ENCODE assay signal across 1 cellular context in genomic region chr11:130181295-130182272, GRCh38.
A peak's percentile ranks its signal among the peaks of the same experiment; 100 is the strongest.
TF ChIP-seq lines count a peak whose summit lies in the region.

No MANE protein-coding gene starts in this region.

TF ChIP-seq in HepG2, 621 proteins besides CTCF, POLR2A, EP300 and RAD21 (continued from another document and continues in another):
- TF ChIP-seq ZFY (CRISPR knock-in tag; IDR thresholded peaks at IDR 0.05), result peak; percentile 57
- no peak for TF ChIP-seq ZSCAN22 (CRISPR knock-in tag; IDR thresholded peaks at IDR 0.05)
- TF ChIP-seq KDM5A (IDR thresholded peaks at IDR 0.05; ENCODE audit: borderline replicate concordance, low read length), result no peak; the same call in 1 of the 2 replicates
- no peak for TF ChIP-seq ZNF17 (CRISPR knock-in tag; IDR thresholded peaks at IDR 0.05)
- no peak for TF ChIP-seq KDM1A (CRISPR knock-in tag; IDR thresholded peaks at IDR 0.05)
- no peak for TF ChIP-seq ZNF343 (CRISPR knock-in tag; IDR thresholded peaks at IDR 0.05)
- no peak for TF ChIP-seq PTBP1 (IDR thresholded peaks at IDR 0.05; ENCODE audit: low read depth, low read length, poor library complexity, severe bottlenecking)
- no peak for TF ChIP-seq RORA (CRISPR knock-in tag; IDR thresholded peaks at IDR 0.05)
- TF ChIP-seq MXD3 (CRISPR knock-in tag; IDR thresholded peaks at IDR 0.05), result no peak
- peak; percentile 85 for TF ChIP-seq RCOR2 (CRISPR knock-in tag; IDR thresholded peaks at IDR 0.05)
- TF ChIP-seq MAFF (IDR thresholded peaks at IDR 0.05; ENCODE audit: low read depth, low read length), result peak; percentile 53
- no peak for TF ChIP-seq ARHGAP35 (CRISPR knock-in tag; IDR thresholded peaks at IDR 0.05; ENCODE audit: borderline replicate concordance)
- 0 out of 2 replicates have a peak, but pooled peaks have one; percentile 30 for TF ChIP-seq ZFP41 (CRISPR knock-in tag; IDR thresholded peaks at IDR 0.05; ENCODE audit: borderline replicate concordance)
- no peak; the same call in 1 of the 2 replicates for TF ChIP-seq KAT7 (CRISPR knock-in tag; IDR thresholded peaks at IDR 0.05; ENCODE audit: borderline replicate concordance)
- no peak for TF ChIP-seq PCBP2 (optimal IDR thresholded peaks at IDR 0.05; ENCODE audit: low read depth, low read length, poor library complexity, severe bottlenecking)
- no peak; the same call in 1 of the 2 replicates for TF ChIP-seq PRDM15 (CRISPR knock-in tag; IDR thresholded peaks at IDR 0.05)
- TF ChIP-seq RELA (CRISPR knock-in tag; IDR thresholded peaks at IDR 0.05), result 0 out of 2 replicates have a peak, but pooled peaks have one; percentile 37
- no peak for TF ChIP-seq PLSCR1 (CRISPR knock-in tag; IDR thresholded peaks at IDR 0.05; ENCODE audit: borderline replicate concordance)
- TF ChIP-seq ZNF615 (CRISPR knock-in tag; IDR thresholded peaks at IDR 0.05; ENCODE audit: borderline replicate concordance), result peak; percentile 49; the same call in 1 of the 2 replicates
- TF ChIP-seq ARID5B (CRISPR knock-in tag; IDR thresholded peaks at IDR 0.05), result peak; percentile 88
- TF ChIP-seq GATA4 (IDR thresholded peaks at IDR 0.05; ENCODE audit: borderline replicate concordance, low read depth), result peak; percentile 94
- TF ChIP-seq TBL1XR1 (IDR thresholded peaks at IDR 0.05; ENCODE audit: borderline replicate concordance, low read length, partially characterized antibody), result no peak
- no peak for TF ChIP-seq KLF15 (CRISPR knock-in tag; IDR thresholded peaks at IDR 0.05; ENCODE audit: borderline replicate concordance)
- no peak for TF ChIP-seq SCMH1 (CRISPR knock-in tag; IDR thresholded peaks at IDR 0.05; ENCODE audit: borderline replicate concordance)
- TF ChIP-seq SIX1 (CRISPR knock-in tag; IDR thresholded peaks at IDR 0.05; ENCODE audit: borderline replicate concordance), result peak; percentile 91
- TF ChIP-seq YY1 (IDR thresholded peaks at IDR 0.05; ENCODE audit: insufficient read depth, insufficient replicate concordance, low read depth, low read length), result peak; percentile 21
- TF ChIP-seq ZBTB21 (CRISPR knock-in tag; IDR thresholded peaks at IDR 0.05), result no peak; the same call in 1 of the 2 replicates
- TF ChIP-seq TRIM22 (IDR thresholded peaks at IDR 0.05), result no peak
- TF ChIP-seq ZBTB2 (CRISPR knock-in tag; IDR thresholded peaks at IDR 0.05; ENCODE audit: low read depth), result no peak
- peak; percentile 73; the same call in 1 of the 2 replicates for TF ChIP-seq ZNF121 (CRISPR knock-in tag; IDR thresholded peaks at IDR 0.05)
- no peak for TF ChIP-seq ZNF34 (CRISPR knock-in tag; IDR thresholded peaks at IDR 0.05; ENCODE audit: borderline replicate concordance)
- TF ChIP-seq ZNF263 (CRISPR knock-in tag; IDR thresholded peaks at IDR 0.05), result 0 out of 2 replicates have a peak, but pooled peaks have one; percentile 41
- TF ChIP-seq ZNF879 (CRISPR knock-in tag; IDR thresholded peaks at IDR 0.05), result no peak
- TF ChIP-seq ZNF660 (CRISPR knock-in tag; IDR thresholded peaks at IDR 0.05; ENCODE audit: borderline replicate concordance, low read depth), result no peak
- TF ChIP-seq CHD2 (IDR thresholded peaks at IDR 0.05; ENCODE audit: low read depth, low read length), result no peak
- no peak; the same call in 1 of the 2 replicates for TF ChIP-seq MED13 (CRISPR knock-in tag; IDR thresholded peaks at IDR 0.05)
- no peak for TF ChIP-seq SMAD1 (CRISPR knock-in tag; IDR thresholded peaks at IDR 0.05; ENCODE audit: borderline replicate concordance, low read depth)
- no peak for TF ChIP-seq ZNF567 (CRISPR knock-in tag; IDR thresholded peaks at IDR 0.05; ENCODE audit: borderline replicate concordance)
- TF ChIP-seq SMAD9 (CRISPR knock-in tag; IDR thresholded peaks at IDR 0.05), result no peak
- TF ChIP-seq ZNF329 (CRISPR knock-in tag; IDR thresholded peaks at IDR 0.05; ENCODE audit: low read depth), result no peak
- TF ChIP-seq ZNF670 (CRISPR knock-in tag; IDR thresholded peaks at IDR 0.05; ENCODE audit: borderline replicate concordance), result no peak
- TF ChIP-seq PBX3 (CRISPR knock-in tag; IDR thresholded peaks at IDR 0.05; ENCODE audit: borderline replicate concordance), result no peak
- no peak for TF ChIP-seq FLYWCH1 (CRISPR knock-in tag; IDR thresholded peaks at IDR 0.05)
- TF ChIP-seq E2F5 (CRISPR knock-in tag; conservative IDR thresholded peaks at IDR 0.05), result no peak
- TF ChIP-seq ZNF432 (CRISPR knock-in tag; IDR thresholded peaks at IDR 0.05; ENCODE audit: borderline replicate concordance), result no peak
- peak; percentile 55; the same call in 1 of the 2 replicates for TF ChIP-seq ZNF589 (CRISPR knock-in tag; conservative IDR thresholded peaks at IDR 0.05)
- no peak for TF ChIP-seq ZNF616 (CRISPR knock-in tag; IDR thresholded peaks at IDR 0.05; ENCODE audit: low read depth)
- no peak; the same call in 1 of the 2 replicates for TF ChIP-seq HBP1 (CRISPR knock-in tag; IDR thresholded peaks at IDR 0.05; ENCODE audit: low read depth)
- TF ChIP-seq MED8 (CRISPR knock-in tag; IDR thresholded peaks at IDR 0.05; ENCODE audit: insufficient replicate concordance), result no peak
- TF ChIP-seq ZNF572 (CRISPR knock-in tag; IDR thresholded peaks at IDR 0.05), result no peak
- peak; percentile 91; the same call in 1 of the 2 replicates for TF ChIP-seq NCOR1 (IDR thresholded peaks at IDR 0.05; ENCODE audit: borderline replicate concordance, low read length)
- TF ChIP-seq FOXJ3 (CRISPR knock-in tag; IDR thresholded peaks at IDR 0.05; ENCODE audit: borderline replicate concordance), result peak; percentile 88
- peak; percentile 76 for TF ChIP-seq ZFX (CRISPR knock-in tag; IDR thresholded peaks at IDR 0.05; ENCODE audit: low read depth)
- TF ChIP-seq MAFG (CRISPR knock-in tag; IDR thresholded peaks at IDR 0.05), result 0 out of 2 replicates have a peak, but pooled peaks have one; percentile 39
- peak; percentile 46; the same call in 1 of the 2 replicates for TF ChIP-seq PPARG (CRISPR knock-in tag; conservative IDR thresholded peaks at IDR 0.05)
